10 cellular contexts compared by ENCODE assay signal in the genomic region with DNA sequence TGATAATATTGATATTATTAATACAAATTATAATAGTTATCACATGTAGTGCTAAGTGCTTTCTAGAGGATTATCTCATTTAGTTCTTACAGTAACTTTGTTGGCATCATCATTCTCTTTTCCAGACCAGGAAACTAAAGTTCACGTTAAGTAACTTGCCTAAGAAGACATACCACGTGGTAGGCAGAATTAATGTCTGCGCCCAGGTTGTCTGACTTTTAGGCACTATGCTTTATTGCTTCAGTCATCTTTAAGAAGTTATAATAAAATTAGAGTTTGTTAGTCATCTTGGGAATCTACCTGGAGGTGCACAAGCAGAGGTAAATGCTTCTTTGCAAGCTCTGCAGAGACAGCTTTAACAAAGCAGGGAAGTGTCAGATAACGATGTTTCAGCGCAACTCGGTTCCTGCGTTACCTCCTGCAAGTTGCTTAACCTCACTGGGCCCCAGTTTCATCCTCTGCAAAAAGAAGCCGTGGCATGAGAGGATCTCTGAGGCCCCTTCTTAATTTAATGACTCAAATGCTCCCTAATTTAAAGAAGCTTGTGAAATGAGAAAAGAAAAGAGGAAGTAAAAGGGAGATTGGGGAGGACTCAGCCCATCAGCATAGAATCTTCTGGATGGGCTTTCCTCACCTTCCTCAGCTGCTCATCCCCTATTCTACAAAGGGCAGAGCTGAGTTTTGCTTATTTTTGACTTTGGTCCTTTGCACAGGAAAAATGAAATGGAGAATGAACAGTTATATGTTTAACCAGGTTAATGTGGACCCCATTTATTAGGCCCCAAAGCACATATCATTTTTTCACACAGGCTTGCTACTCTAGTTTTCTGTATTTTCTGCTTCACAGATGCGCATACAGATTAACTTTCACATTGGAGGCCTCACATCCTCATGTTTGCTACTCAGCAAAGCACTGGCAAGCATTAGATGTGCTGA. TPM values are rescaled to one million over a fixed set of nuclear protein-coding genes. Genes with fewer than 3 reads are reported as not detected.
A peak's percentile ranks its signal among the peaks of the same experiment; 100 is the strongest.
DNase-seq lines count a peak whose midpoint lies in the region; ATAC-seq and TF ChIP-seq lines count a peak whose summit lies in the region.
"Had no signal": no experiment of that assay in that cellular context is flagged by ENCODE, and none has a peak within 500 bp of the region (broad histone marks: within the 10 kb centered on the region; RNA-seq: fewer than 3 reads in every experiment).

No MANE protein-coding gene starts in this region.

- no peak overlapping the region for H3K4me3 ChIP-seq in PC-9

- peaks cover 46% of the 10 kb centered on the region for H3K4me1 Mint-ChIP-seq in mesothelial cell of epicardium

- no peak overlapping the region for H2AFZ ChIP-seq in PC-9

- H3K4me1 ChIP-seq in PC-9 (replicated peaks; ENCODE audit: insufficient read depth), result peaks cover 69% of the 10 kb centered on the region

- no peaks in the 10 kb centered on the region for H3K27me3 Mint-ChIP-seq in mesothelial cell of epicardium (ENCODE audit: low read depth)

- no peaks in the 10 kb centered on the region for H3K9me2 ChIP-seq in PC-9 (ENCODE audit: insufficient read depth)

- H3K9me3 Mint-ChIP-seq in mesothelial cell of epicardium, result no peaks in the 10 kb centered on the region

- POLR2A ChIA-PET in PC-9 (lab: Charles Lee; ENCODE audit: unreplicated experiment), result interaction anchor here (0.7 kb wide), 1 partner anchor 319 kb away, joined by 3 read pairs; no protein-coding TSS in a partner anchor

- intact Hi-C loops in PC-9 (cut with micrococcal nuclease; ENCODE audit: unreplicated experiment), result no loop called here

- DNase-seq in mesothelial cell of epicardium (ENCODE audit: low spot score in 2 of 2, unreplicated experiment in 2 of 2) (no peak), A172 (ENCODE audit: low spot score) (no peak), PC-9 (no peak), ecto neural progenitor cell (ENCODE audit: low spot score) (no peak), NCI-H2171 treated with DMSO at 0.1 percent for 48 hours (lab: John Stamatoyannopoulos, UW) (no peak)

- no peak overlapping the region for H3K27ac ChIP-seq in PC-9

- H3K27ac Mint-ChIP-seq in mesothelial cell of epicardium, result peak overlapping the region; percentile 35

- no TSS peak for BruUV-seq in PC-9 (replicated peaks; lab: Mats Ljungman, UMichigan)

- CTCF ChIA-PET in PC-9 (lab: Charles Lee), result no interaction called here

- no peaks in the 10 kb centered on the region for H3K27me3 ChIP-seq in PC-9 (ENCODE audit: insufficient read depth, low read depth)

- ATAC-seq in GM19035 (IDR thresholded peaks at IDR 0.05; ENCODE audit: unreplicated experiment) (peak; percentile 23), HG02884 (IDR thresholded peaks at IDR 0.05; ENCODE audit: unreplicated experiment) (peak; percentile 41), SK-N-SH treated with all-trans-retinoic acid at 6 μM for 48 hours (no peak)

- no peak overlapping the region for H3K4me2 ChIP-seq in PC-9

- TF ChIP-seq CTCF in mesothelial cell of epicardium (IDR thresholded peaks at IDR 0.05; ENCODE audit: unreplicated experiment) (no peak), PC-9 (conservative IDR thresholded peaks at IDR 0.05) (no peak)

- peaks cover 69% of the 10 kb centered on the region for H3K79me2 ChIP-seq in PC-9 (ENCODE audit: low read depth)

- H3K36me3 ChIP-seq in PC-9 (ENCODE audit: low read depth), result 0 out of 2 replicates have a peak, but pooled peaks cover 5% of the 10 kb centered on the region

- no peak overlapping the region for H3K4me3 Mint-ChIP-seq in mesothelial cell of epicardium

- H3K9me3 ChIP-seq in PC-9 (ENCODE audit: insufficient read depth, low read depth), result no peaks in the 10 kb centered on the region

- no peaks in the 10 kb centered on the region for H3K36me3 Mint-ChIP-seq in mesothelial cell of epicardium

- peaks cover 45% of the 10 kb centered on the region for H3F3A ChIP-seq in PC-9 (ENCODE audit: insufficient read depth, low read depth)

- H4K20me1 ChIP-seq in PC-9 (ENCODE audit: insufficient read depth), result no peaks in the 10 kb centered on the region

TF ChIP-seq in SK-N-SH treated with all-trans-retinoic acid at 6 μM for 48 hours, 23 proteins besides CTCF, POLR2A, EP300 and RAD21:
- TF ChIP-seq ISL1 (CRISPR knock-in tag; IDR thresholded peaks at IDR 0.05) (peak; percentile 26; the same call in 1 of the 2 replicates), ZFP30 (CRISPR knock-in tag; IDR thresholded peaks at IDR 0.05) (no peak; the same call in 1 of the 2 replicates)
TF ChIP-seq in SK-N-SH treated with all-trans-retinoic acid at 6 μM for 48 hours: peak in this region for 1.

RNA-seq across cellular contexts. Expression of gene ARHGDIB, which starts 5.3 kb away (rescaled TPM):
- total RNA-seq in mesothelial cell of epicardium (26.2 to 30.1 TPM (median 28.5 TPM) in 3 replicates), PC-9 (2021) (307 and 470 TPM in 2 replicates)
- total RNA-seq in A172 (2014; rRNA removed; shearing (Covaris generic)), result 2.7 and 11.1 TPM in 2 replicates

RNA-seq across cellular contexts. Expression of gene PDE6H, which starts 16.7 kb away (rescaled TPM):
- total RNA-seq in mesothelial cell of epicardium (not detected in 3 replicates), PC-9 (2021) (not detected in 2 replicates)
- total RNA-seq in A172 (2014; rRNA removed; shearing (Covaris generic)), result not detected in 2 replicates
- total RNA-seq: fibroblast of lung, RPMI7951 had no signal

RNA-seq across cellular contexts. Expression of gene ERP27, which starts 17.8 kb away (rescaled TPM):
- total RNA-seq in mesothelial cell of epicardium (55.2 to 60.4 TPM (median 58.1 TPM) in 3 replicates), PC-9 (2021) (14.9 and 33.4 TPM in 2 replicates)
- total RNA-seq in A172 (2014; rRNA removed; shearing (Covaris generic)), result not detected in 2 replicates
- total RNA-seq: RPMI7951 had no signal

Comparison
In these comparisons a context has a peak if more than half of its experiments do, and no peak if none do; other contexts are left out.
1. RNA of gene ERP27, which starts 17.8 kb away (total RNA-seq): 55.2 to 60.4 TPM in mesothelial cell of epicardium and 14.9 to 33.4 TPM in PC-9; not detected in A172; every median in the first group is over 10 times any median in the second.